In the genomic region with DNA sequence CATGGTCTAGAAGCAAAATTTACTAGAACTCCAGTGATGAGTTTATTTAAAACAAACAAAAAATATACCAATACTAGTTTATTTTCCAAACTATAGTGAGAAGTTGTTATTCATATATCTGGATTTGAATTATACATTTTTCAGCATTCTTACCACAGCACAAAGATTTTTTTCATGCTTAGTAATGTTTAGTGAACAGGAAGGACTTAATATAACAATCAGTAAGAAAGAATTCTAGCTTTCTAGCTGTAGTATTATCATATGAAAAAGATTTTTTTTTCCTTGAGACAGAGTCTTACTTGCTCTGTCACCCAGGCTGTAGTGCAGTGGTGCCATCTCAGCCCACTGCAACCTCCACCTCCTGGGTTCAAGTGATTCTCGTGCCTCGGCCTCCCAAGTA, we compare ENCODE assay signal across 1 cellular context.
TF ChIP-seq lines count a peak whose summit lies in the region.

No MANE protein-coding gene starts in this region.

TF ChIP-seq in IMR-90, 13 proteins besides CTCF, POLR2A, EP300 and RAD21 (continued from another document):
- TF ChIP-seq MAZ (IDR thresholded peaks at IDR 0.05; ENCODE audit: borderline replicate concordance, low read depth, low read length) (no peak), SMC3 (IDR thresholded peaks at IDR 0.05; ENCODE audit: low read depth, low read length) (no peak), RCOR1 (IDR thresholded peaks at IDR 0.05; ENCODE audit: insufficient replicate concordance, low read length) (no peak), BHLHE40 (IDR thresholded peaks at IDR 0.05; ENCODE audit: low read depth, low read length) (no peak), MAFK (IDR thresholded peaks at IDR 0.05; ENCODE audit: low read depth, low read length) (no peak)
